Comparison of ENCODE assay signal across 12 cellular contexts in genomic region chr6:165661416-165662001, GRCh38.
DNase-seq lines count a peak whose midpoint lies in the region; ATAC-seq and TF ChIP-seq lines count a peak whose summit lies in the region.
"Had no signal": no experiment of that assay in that cellular context is flagged by ENCODE, and none has a peak within 500 bp of the region (broad histone marks: within the 10 kb centered on the region; RNA-seq: fewer than 3 reads in every experiment).

No MANE protein-coding gene starts in this region.

- DNase-seq in AG10803 (ENCODE audit: low read depth) (no peak), NCI-H1105 (lab: John Stamatoyannopoulos, UW) (peak; percentile 17), glomerular visceral epithelial cell (ENCODE audit: extremely low spot score) (peak; percentile 43), NCI-H1048 (lab: John Stamatoyannopoulos, UW) (no peak), MV-4-11 (lab: John Stamatoyannopoulos, UW) (no peak)
- DNase-seq: activated B cell treated with CpG ODN at 0.5 μM for 24 hours, cortex of kidney, DMS79 treated with DMSO at 0.1 percent for 48 hours, MM.1S had no signal

- H3K27me3 ChIP-seq in parathyroid adenoma (ENCODE audit: control insufficient read depth, insufficient read depth, low read length): peaks cover 17% of the 10 kb centered on the region

- ATAC-seq in HG02610 (IDR thresholded peaks at IDR 0.05; ENCODE audit: unreplicated experiment) (no peak), HG02885 (IDR thresholded peaks at IDR 0.05; ENCODE audit: poor library complexity, unreplicated experiment) (no peak)

- no peaks in the 10 kb centered on the region for H3K79me2 ChIP-seq in parathyroid adenoma

- no peaks in the 10 kb centered on the region for H3K9me3 ChIP-seq in parathyroid adenoma (ENCODE audit: control insufficient read depth, low read length)

- H3K4me2 ChIP-seq in parathyroid adenoma (ENCODE audit: low read length): peak overlapping the region; percentile 80

- peak overlapping the region; percentile 38 for H2AFZ ChIP-seq in parathyroid adenoma

- no peaks in the 10 kb centered on the region for H3K4me1 ChIP-seq in parathyroid adenoma

- peak overlapping the region; percentile 45 for H3K4me3 ChIP-seq in AG10803 (ENCODE audit: low read length)
- peak overlapping the region; percentile 51 for H3K4me3 ChIP-seq in parathyroid adenoma (ENCODE audit: low read depth, low read length)

- no peak for TF ChIP-seq CTCF in AG10803 (conservative IDR thresholded peaks at IDR 0.05; ENCODE audit: low read length)
- TF ChIP-seq CTCF in parathyroid adenoma (IDR thresholded peaks at IDR 0.05): no peak

- H3K27ac ChIP-seq in parathyroid adenoma: peak overlapping the region; percentile 7

- H3K36me3 ChIP-seq in parathyroid adenoma (ENCODE audit: control insufficient read depth, insufficient read depth, low read length): no peaks in the 10 kb centered on the region

- H3K9ac ChIP-seq in parathyroid adenoma: no peak overlapping the region

Comparison
In these comparisons a context has a peak if more than half of its experiments do, and no peak if none do; other contexts are left out.
1. DNase-seq: peak in NCI-H1105 (single experiment) and glomerular visceral epithelial cell (single experiment); none in AG10803 (single experiment), NCI-H1048 (single experiment) and MV-4-11 (single experiment).